In the genomic region with DNA sequence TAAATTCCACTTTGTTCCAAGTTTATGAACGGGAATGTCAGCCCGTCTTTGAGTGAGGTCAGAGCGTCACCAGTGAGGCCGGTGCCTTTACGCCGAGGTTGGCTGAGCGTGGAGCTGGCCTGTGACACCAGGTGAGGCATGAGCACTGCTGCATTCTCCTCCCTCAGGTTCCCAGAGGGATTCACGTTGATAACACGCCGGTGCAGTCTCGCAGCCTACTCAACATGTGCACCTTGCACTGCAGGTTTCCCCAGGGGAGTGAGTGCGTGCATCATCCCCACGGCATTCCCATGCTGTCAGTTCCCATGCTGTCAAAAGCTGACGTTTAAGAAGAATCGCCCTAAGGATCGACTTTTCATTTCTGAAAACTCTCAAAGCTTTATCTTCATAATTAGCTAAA, we compare ENCODE assay signal across 19 cellular contexts.
DNase-seq lines count a peak whose midpoint lies in the region; ATAC-seq, FAIRE-seq and TF ChIP-seq lines count a peak whose summit lies in the region.
"Had no signal": no experiment of that assay in that cellular context is flagged by ENCODE, and none has a peak within 500 bp of the region (broad histone marks: within the 10 kb centered on the region; RNA-seq: fewer than 3 reads in every experiment).

No MANE protein-coding gene starts in this region.

- H3K27me3 Mint-ChIP-seq in stimulated activated naive CD8-positive, alpha-beta T cell treated with anti-CD3 and anti-CD28 coated beads, Interleukin-15, Interleukin-2, amounts not matched to agents 100 ng/mL and 50 ng/mL, for 24 hours = no peaks in the 10 kb centered on the region
- H3K27me3 Mint-ChIP-seq in stimulated activated naive CD8-positive, alpha-beta T cell treated with anti-CD3 and anti-CD28 coated beads, Interleukin-15, amount 100 ng/mL, for 72 hours = no peaks in the 10 kb centered on the region
- H3K27me3 Mint-ChIP-seq in CD4-positive, alpha-beta memory T cell = no peaks in the 10 kb centered on the region

- DNase-seq in stimulated activated naive CD8-positive, alpha-beta T cell treated with anti-CD3 and anti-CD28 coated beads, Interleukin-15, amount 100 ng/mL, for 72 hours = no peak
- DNase-seq in NCI-H2171 treated with DMSO at 0.1 percent for 48 hours (lab: John Stamatoyannopoulos, UW) = peak; percentile 10
- DNase-seq in left kidney (ENCODE audit: low read depth, low spot score) = peak; percentile 37
- DNase-seq in urothelium cell line (ENCODE audit: low spot score) = no peak
- DNase-seq in erythroblast (lab: John Stamatoyannopoulos, UW) = no peak
- DNase-seq in CD4-positive, alpha-beta memory T cell = no peak
- DNase-seq: 8988T; CD8-positive, alpha-beta memory T cell; COR-L47; DMS 273 treated with DMSO at 0.1 percent for 48 hours; DMS53; GF-D8; GOT3; H9 had no signal

- CTCF ChIA-PET in CD4-positive, alpha-beta memory T cell (lab: Charles Lee; ENCODE audit: partially characterized antibody) = no interaction called here

- peak overlapping the region; percentile 47 for H3K27ac Mint-ChIP-seq in stimulated activated naive CD8-positive, alpha-beta T cell treated with anti-CD3 and anti-CD28 coated beads, Interleukin-15, Interleukin-2, amounts not matched to agents 100 ng/mL and 50 ng/mL, for 24 hours
- no peak overlapping the region for H3K27ac Mint-ChIP-seq in stimulated activated naive CD8-positive, alpha-beta T cell treated with anti-CD3 and anti-CD28 coated beads, Interleukin-15, amount 100 ng/mL, for 72 hours
- H3K27ac Mint-ChIP-seq in CD4-positive, alpha-beta memory T cell = peak overlapping the region in 1 of 7 donors; percentile 30
- H3K27ac Mint-ChIP-seq: H9, IgD-negative memory B cell had no signal

- FAIRE-seq in urothelium cell line (lab: Jason Lieb, UNC) = peak; percentile 97
- FAIRE-seq: HTR-8/SVneo had no signal

- H3K36me3 ChIP-seq in CD4-positive, alpha-beta memory T cell (ENCODE audit: insufficient read depth, low read length) = no peaks in the 10 kb centered on the region

- peaks cover 3% of the 10 kb centered on the region for H3K36me3 Mint-ChIP-seq in stimulated activated naive CD8-positive, alpha-beta T cell treated with anti-CD3 and anti-CD28 coated beads, Interleukin-15, Interleukin-2, amounts not matched to agents 100 ng/mL and 50 ng/mL, for 24 hours (ENCODE audit: low read depth)
- H3K36me3 Mint-ChIP-seq in CD4-positive, alpha-beta memory T cell = peaks cover 0 to 12% of the 10 kb centered on the region in 2 donors
- H3K36me3 Mint-ChIP-seq: CD8-positive, alpha-beta memory T cell; IgD-negative memory B cell had no signal

- no peak overlapping the region for H3K4me3 Mint-ChIP-seq in stimulated activated naive CD8-positive, alpha-beta T cell treated with anti-CD3 and anti-CD28 coated beads, Interleukin-15, Interleukin-2, amounts not matched to agents 100 ng/mL and 50 ng/mL, for 24 hours
- no peak overlapping the region for H3K4me3 Mint-ChIP-seq in stimulated activated naive CD8-positive, alpha-beta T cell treated with anti-CD3 and anti-CD28 coated beads, Interleukin-15, amount 100 ng/mL, for 72 hours
- no peak overlapping the region for H3K4me3 Mint-ChIP-seq in CD4-positive, alpha-beta memory T cell
- H3K4me3 Mint-ChIP-seq: CD8-positive, alpha-beta memory T cell; H9; IgD-negative memory B cell had no signal

- POLR2A ChIA-PET in CD4-positive, alpha-beta memory T cell (lab: Charles Lee; ENCODE audit: partially characterized antibody) = interaction anchor here (0.6 kb wide), 1 partner anchor 54 kb away, joined by 3 read pairs; no protein-coding TSS in a partner anchor

- TF ChIP-seq POLR2A in erythroblast (IDR thresholded peaks at IDR 0.05; ENCODE audit: low read length) = no peak

- no peak overlapping the region for H3K27ac ChIP-seq in CD4-positive, alpha-beta memory T cell (ENCODE audit: low read depth, low read length)
- H3K27ac ChIP-seq: BLaER1 treated with 17β-estradiol and CSF1 and Interleukin-3, amounts not matched to agents 10 nM and 100 nM had no signal

- H3K9me3 Mint-ChIP-seq in stimulated activated naive CD8-positive, alpha-beta T cell treated with anti-CD3 and anti-CD28 coated beads, Interleukin-15, Interleukin-2, amounts not matched to agents 100 ng/mL and 50 ng/mL, for 24 hours = no peaks in the 10 kb centered on the region
- no peaks in the 10 kb centered on the region for H3K9me3 Mint-ChIP-seq in stimulated activated naive CD8-positive, alpha-beta T cell treated with anti-CD3 and anti-CD28 coated beads, Interleukin-15, amount 100 ng/mL, for 72 hours
- no peaks in the 10 kb centered on the region for H3K9me3 Mint-ChIP-seq in CD4-positive, alpha-beta memory T cell
- H3K9me3 Mint-ChIP-seq: CD8-positive, alpha-beta memory T cell; H9 had no signal

- peaks cover 36% of the 10 kb centered on the region for H3K4me1 Mint-ChIP-seq in stimulated activated naive CD8-positive, alpha-beta T cell treated with anti-CD3 and anti-CD28 coated beads, Interleukin-15, Interleukin-2, amounts not matched to agents 100 ng/mL and 50 ng/mL, for 24 hours (ENCODE audit: low read depth)
- H3K4me1 Mint-ChIP-seq in stimulated activated naive CD8-positive, alpha-beta T cell treated with anti-CD3 and anti-CD28 coated beads, Interleukin-15, amount 100 ng/mL, for 72 hours = peaks cover 39% of the 10 kb centered on the region
- peaks cover 20 to 40% (median 25%) of the 10 kb centered on the region in 4 donors for H3K4me1 Mint-ChIP-seq in CD4-positive, alpha-beta memory T cell

- peaks cover 21% of the 10 kb centered on the region for H3K4me1 ChIP-seq in CD4-positive, alpha-beta memory T cell (ENCODE audit: insufficient read depth, low read length)

- H3K27me3 ChIP-seq in CD4-positive, alpha-beta memory T cell (ENCODE audit: insufficient read depth, low read length) = no peaks in the 10 kb centered on the region
- H3K27me3 ChIP-seq: BLaER1 treated with 17β-estradiol and CSF1 and Interleukin-3, amounts not matched to agents 10 nM and 100 nM had no signal

- no peak for ATAC-seq in stimulated activated naive CD8-positive, alpha-beta T cell treated with anti-CD3 and anti-CD28 coated beads, Interleukin-15, amount 100 ng/mL, for 72 hours
- no peak for ATAC-seq in GM19023 (IDR thresholded peaks at IDR 0.05; ENCODE audit: unreplicated experiment)

- H3K9me3 ChIP-seq in CD4-positive, alpha-beta memory T cell (ENCODE audit: control insufficient read depth in 1 of 2, low read length in 2 of 2) = no peaks in the 10 kb centered on the region
- H3K9me3 ChIP-seq: BLaER1 treated with 17β-estradiol and CSF1 and Interleukin-3, amounts not matched to agents 10 nM and 100 nM had no signal

- intact Hi-C loops in CD4-positive, alpha-beta memory T cell (cut with micrococcal nuclease) = no loop called here

- no peak overlapping the region for H3K4me3 ChIP-seq in CD4-positive, alpha-beta memory T cell (ENCODE audit: low read length in 2 of 2)
- H3K4me3 ChIP-seq: BLaER1 treated with 17β-estradiol and CSF1 and Interleukin-3, amounts not matched to agents 10 nM and 100 nM had no signal

Comparison
In these comparisons a context has a peak if more than half of its experiments do, and no peak if none do; other contexts are left out.
1. DNase-seq: peak in NCI-H2171 treated with DMSO at 0.1 percent for 48 hours (single experiment) and left kidney (single experiment); none in stimulated activated naive CD8-positive, alpha-beta T cell treated with anti-CD3 and anti-CD28 coated beads, Interleukin-15, amount 100 ng/mL, for 72 hours (0 of 2), urothelium cell line (single experiment), erythroblast (0 of 2) and CD4-positive, alpha-beta memory T cell (0 of 5).